10 cellular contexts compared by ENCODE assay signal in genomic region chr3:43153189-43154083, GRCh38. TPM values are rescaled to one million over a fixed set of nuclear protein-coding genes. Genes with fewer than 3 reads are reported as not detected.
DNase-seq lines count a peak whose midpoint lies in the region; ATAC-seq lines count a peak whose summit lies in the region.
"Had no signal": no experiment of that assay in that cellular context is flagged by ENCODE, and none has a peak within 500 bp of the region (broad histone marks: within the 10 kb centered on the region; RNA-seq: fewer than 3 reads in every experiment).

No MANE protein-coding gene starts in this region.

- no peak overlapping the region for H3K27ac Mint-ChIP-seq in T-helper 17 cell
- H3K27ac Mint-ChIP-seq: T-helper 1 cell treated with Interleukin-12 subunit alpha and Interleukin-12 subunit beta and Interleukin-4 antibody, amounts not matched to agents 30 μg/mL and 1 μg/mL, for 36 hours had no signal

- peaks cover 9% of the 10 kb centered on the region for H3K4me1 Mint-ChIP-seq in T-helper 17 cell

- peak; percentile 63 for DNase-seq in Ammon's horn (ENCODE audit: low spot score)
- DNase-seq in T1000 (lab: John Stamatoyannopoulos, UW) = peak; percentile 43
- peak in 36 of 42 donors; percentile 6 to 66 (median 42) for DNase-seq in head of caudate nucleus
- DNase-seq in pons (ENCODE audit: low spot score) = peak; percentile 58
- no peak for DNase-seq in T-helper 17 cell
- DNase-seq in NCI-H82 treated with DMSO at 0.1 percent for 48 hours (lab: John Stamatoyannopoulos, UW; ENCODE audit: unreplicated experiment) = no peak
- DNase-seq in NCI-H2227 treated with DMSO at 0.1 percent for 48 hours (lab: John Stamatoyannopoulos, UW) = no peak
- DNase-seq in RPMI8226 = no peak
- DNase-seq: NCI-H1092 had no signal

- H3K36me3 Mint-ChIP-seq in T-helper 17 cell (ENCODE audit: low read depth) = no peaks in the 10 kb centered on the region

- intact Hi-C loops in head of caudate nucleus (cut with DNase I) = loop anchor here (10.0 kb wide), 1 partner anchor 189 kb away; no protein-coding TSS in a partner anchor

- H3K27me3 Mint-ChIP-seq in T-helper 17 cell = peaks cover 13% of the 10 kb centered on the region

- no peak for ATAC-seq in T-helper 17 cell

- no peaks in the 10 kb centered on the region for H3K9me3 ChIP-seq in T-helper 17 cell (ENCODE audit: control insufficient read depth, low read length, poor library complexity, severe bottlenecking)

- H3K4me3 Mint-ChIP-seq in T-helper 17 cell = no peak overlapping the region
- H3K4me3 Mint-ChIP-seq: T-helper 1 cell treated with Interleukin-12 subunit alpha and Interleukin-12 subunit beta and Interleukin-4 antibody, amounts not matched to agents 30 μg/mL and 1 μg/mL, for 36 hours had no signal

RNA-seq across cellular contexts. Expression of gene POMGNT2, which starts 47.6 kb away (rescaled TPM):
- 1 to 10 TPM; 3.2 to 5.9 TPM for total RNA-seq in T-helper 17 cell

Comparison
In these comparisons a context has a peak if more than half of its experiments do, and no peak if none do; other contexts are left out.
1. DNase-seq: peak in Ammon's horn (single experiment), T1000 (single experiment), head of caudate nucleus (36 of 42) and pons (single experiment); none in T-helper 17 cell (0 of 3), NCI-H82 treated with DMSO at 0.1 percent for 48 hours (single experiment), NCI-H2227 treated with DMSO at 0.1 percent for 48 hours (single experiment) and RPMI8226 (single experiment).